In the genomic region with DNA sequence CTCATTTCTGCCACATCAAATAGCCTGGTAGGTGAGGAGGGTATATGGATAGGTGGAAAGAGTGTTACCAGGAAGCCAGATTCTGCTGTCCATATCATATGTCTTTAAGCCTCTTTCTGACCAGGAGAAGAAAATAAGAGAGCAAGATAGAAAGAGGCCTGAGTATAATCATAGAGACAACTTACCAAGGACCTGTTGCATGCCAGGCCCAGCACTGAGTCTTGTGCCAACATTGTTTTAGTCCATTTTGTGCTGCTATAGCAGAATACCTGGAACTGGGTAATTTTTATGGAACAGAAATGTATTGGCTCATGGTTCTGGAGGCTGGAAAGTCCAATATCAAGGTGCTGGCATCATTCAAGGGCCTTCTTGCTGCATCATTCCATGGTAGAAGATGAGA, we compare ENCODE assay signal across 36 cellular contexts. TPM values are rescaled to one million over a fixed set of nuclear protein-coding genes. Genes with fewer than 3 reads are reported as not detected.
"Had no signal": no experiment of that assay in that cellular context is flagged by ENCODE, and none has a peak within 500 bp of the region (broad histone marks: within the 10 kb centered on the region; RNA-seq: fewer than 3 reads in every experiment).

No MANE protein-coding gene starts in this region.

- ATAC-seq: activated CD4-positive, CD25-positive, alpha-beta regulatory T cell treated with anti-CD3 and anti-CD28 coated beads, Interleukin-2, amount 50 U/mL, for 24 hours; activated CD8-positive, alpha-beta T cell treated with anti-CD3 and anti-CD28 coated beads for 36 hours; effector memory CD8-positive, alpha-beta T cell; foreskin keratinocyte; gastrocnemius medialis; heart left ventricle; T-helper 17 cell had no signal

- DNase-seq: activated B cell treated with CpG ODN at 0.5 μM for 24 hours; activated CD4-positive, alpha-beta T cell treated with anti-CD3 and anti-CD28 coated beads for 48 hours; activated CD4-positive, alpha-beta T cell treated with anti-CD3 and anti-CD28 coated beads, Interleukin-2, amount 50 U/mL, for 1 hour; activated CD4-positive, alpha-beta T cell treated with anti-CD3 and anti-CD28 coated beads, Interleukin-2, amount 50 U/mL, for 48 hours; activated CD8-positive, alpha-beta memory T cell treated with anti-CD3 and anti-CD28 coated beads for 24 hours; activated CD8-positive, alpha-beta T cell treated with anti-CD3 and anti-CD28 coated beads for 36 hours; activated gamma-delta T cell; activated naive CD4-positive, alpha-beta T cell; activated naive CD4-positive, alpha-beta T cell treated with anti-CD3 and anti-CD28 coated beads, Interleukin-2, amount 50 U/mL, for 16 hours; activated naive CD8-positive, alpha-beta T cell treated with anti-CD3 and anti-CD28 coated beads, Interleukin-2, amount 10 ng/mL, durations not matched to agents 7 days and 5 days; activated T-cell treated with anti-CD3 and anti-CD28 coated beads, Interleukin-2, amount 50 U/mL, for 1 hour; activated T-cell treated with anti-CD3 and anti-CD28 coated beads, Interleukin-2, amount 50 U/mL, for 48 hours; amniotic stem cell; anterior cingulate cortex; brain microvascular endothelial cell; dermis blood vessel endothelial cell; effector CD4-positive, alpha-beta T cell; effector memory CD8-positive, alpha-beta T cell; erythroblast; foreskin keratinocyte; gastrocnemius medialis; glutamatergic neuron; T-helper 1 cell; T-helper 17 cell; T1000; WERI-Rb-1 had no signal

- H3K4me3 ChIP-seq: coronary artery, esophagus muscularis mucosa, gastrocnemius medialis, heart left ventricle had no signal

- H3K9me3 ChIP-seq: esophagus muscularis mucosa, gastrocnemius medialis had no signal

- H3K4me3 Mint-ChIP-seq: activated B cell treated with CpG ODN at 0.5 μM for 24 hours; activated CD8-positive, alpha-beta T cell treated with anti-CD3 and anti-CD28 coated beads for 36 hours; activated naive CD8-positive, alpha-beta T cell treated with anti-CD3 and anti-CD28 coated beads, Interleukin-2, amount 10 ng/mL, durations not matched to agents 7 days and 5 days; activated T-helper 1 cell treated with anti-CD3 and anti-CD28 coated beads, Interleukin-12 subunit alpha, Interleukin-12 subunit beta, Interleukin-2, Interleukin-4 antibody, amounts not matched to agents 30 ng/mL and 10 ng/mL and 1 ng/mL, durations not matched to agents 14 hours and 24 hours and 36 hours; central memory CD8-positive, alpha-beta T cell; effector memory CD8-positive, alpha-beta T cell; T-helper 17 cell; T-helper 2 cell treated with Interferon-gamma antibody and Interleukin-4, amounts not matched to agents 5 μg/mL and 100 μg/mL, for 36 hours had no signal

- H3K27me3 Mint-ChIP-seq: activated B cell treated with CpG ODN at 0.5 μM for 24 hours; activated CD8-positive, alpha-beta T cell treated with anti-CD3 and anti-CD28 coated beads for 36 hours; activated naive CD8-positive, alpha-beta T cell treated with anti-CD3 and anti-CD28 coated beads, Interleukin-2, amount 10 ng/mL, durations not matched to agents 7 days and 5 days; central memory CD8-positive, alpha-beta T cell; effector memory CD8-positive, alpha-beta T cell; T-helper 17 cell had no signal

- H3K36me3 ChIP-seq: brain microvascular endothelial cell, esophagus muscularis mucosa, gastrocnemius medialis, heart left ventricle, WERI-Rb-1 had no signal

- H3K27ac ChIP-seq: brain microvascular endothelial cell, coronary artery, esophagus muscularis mucosa, foreskin keratinocyte, gastrocnemius medialis, heart left ventricle, WERI-Rb-1 had no signal

- H3K4me1 ChIP-seq: esophagus muscularis mucosa, gastrocnemius medialis had no signal

- H3K27me3 ChIP-seq: brain microvascular endothelial cell, esophagus muscularis mucosa, gastrocnemius medialis, heart left ventricle had no signal

- H3K9me3 Mint-ChIP-seq: activated B cell treated with CpG ODN at 0.5 μM for 24 hours; activated CD8-positive, alpha-beta T cell treated with anti-CD3 and anti-CD28 coated beads for 36 hours; central memory CD8-positive, alpha-beta T cell; T-helper 2 cell treated with Interferon-gamma antibody and Interleukin-4, amounts not matched to agents 5 μg/mL and 100 μg/mL, for 36 hours had no signal

- H3K27ac Mint-ChIP-seq: activated B cell treated with CpG ODN at 0.5 μM for 24 hours; activated naive CD8-positive, alpha-beta T cell treated with anti-CD3 and anti-CD28 coated beads, Interleukin-2, amount 10 ng/mL, durations not matched to agents 7 days and 5 days; activated T-helper 1 cell treated with anti-CD3 and anti-CD28 coated beads, Interleukin-12 subunit alpha, Interleukin-12 subunit beta, Interleukin-2, Interleukin-4 antibody, amounts not matched to agents 30 ng/mL and 10 ng/mL and 1 ng/mL, durations not matched to agents 14 hours and 24 hours and 36 hours; T-helper 2 cell treated with Interferon-gamma antibody and Interleukin-4, amounts not matched to agents 5 μg/mL and 100 μg/mL, for 36 hours had no signal

RNA-seq across cellular contexts. Expression of gene CCN5, which starts 56.4 kb away (rescaled TPM):
- total RNA-seq: activated B cell treated with CpG ODN at 0.5 μM for 24 hours; activated CD8-positive, alpha-beta T cell treated with anti-CD3 and anti-CD28 coated beads for 36 hours; activated naive CD8-positive, alpha-beta T cell treated with anti-CD3 and anti-CD28 coated beads, Interleukin-2, amount 10 ng/mL, durations not matched to agents 7 days and 5 days; activated T-helper 1 cell treated with anti-CD3 and anti-CD28 coated beads, Interleukin-12 subunit alpha, Interleukin-12 subunit beta, Interleukin-2, Interleukin-4 antibody, amounts not matched to agents 30 ng/mL and 10 ng/mL and 1 ng/mL, durations not matched to agents 14 hours and 24 hours and 36 hours; astrocyte; bronchial epithelial cell; cerebellum; dermis blood vessel endothelial cell; foreskin keratinocyte; T-helper 17 cell had no signal
- polyA plus RNA-seq: foreskin keratinocyte had no signal
